Comparison of ENCODE assay signal across 16 cellular contexts in genomic region chr9:86586144-86586494, GRCh38.
DNase-seq lines count a peak whose midpoint lies in the region; ATAC-seq, FAIRE-seq and TF ChIP-seq lines count a peak whose summit lies in the region.
"Had no signal": no experiment of that assay in that cellular context is flagged by ENCODE, and none has a peak within 500 bp of the region (broad histone marks: within the 10 kb centered on the region; RNA-seq: fewer than 3 reads in every experiment).

No MANE protein-coding gene starts in this region.

- no peak for TF ChIP-seq CTCF in choroid plexus epithelial cell (conservative IDR thresholded peaks at IDR 0.05; ENCODE audit: low read depth, low read length)
- TF ChIP-seq CTCF in nephron (IDR thresholded peaks at IDR 0.05; ENCODE audit: unreplicated experiment in 3 of 3), result no peak
- TF ChIP-seq CTCF in transverse colon (IDR thresholded peaks at IDR 0.05), result no peak
- TF ChIP-seq CTCF in kidney (IDR thresholded peaks at IDR 0.05; ENCODE audit: borderline replicate concordance, extremely low read depth, insufficient read depth), result no peak
- TF ChIP-seq CTCF in testis (IDR thresholded peaks at IDR 0.05), result no peak

- TF ChIP-seq EP300 in transverse colon (IDR thresholded peaks at IDR 0.05; ENCODE audit: low read depth), result no peak

- H3K9me3 ChIP-seq in transverse colon (no peaks in the 10 kb centered on the region), kidney (ENCODE audit: control insufficient read depth in 1 of 2, low read length in 2 of 2) (no peaks in the 10 kb centered on the region), testis (no peaks in the 10 kb centered on the region)
- H3K9me3 ChIP-seq: Caco-2 had no signal

- in situ Hi-C loops in transverse colon (cut with MboI; ENCODE audit: low pct_ligation_motif_present in 1 of 4, low pct_unique_long_range_greater_than_20kb in 1 of 4, low sequenced_read_pairs in 3 of 4), result no loop called here

- peaks cover 0 to 8% (median 0%) of the 10 kb centered on the region in 4 donors for H3K4me1 ChIP-seq in transverse colon
- no peaks in the 10 kb centered on the region for H3K4me1 ChIP-seq in kidney (ENCODE audit: control insufficient read depth in 1 of 2, insufficient read depth in 1 of 2, low read depth in 1 of 2, low read length in 2 of 2)
- H3K4me1 ChIP-seq in testis, result peaks cover 5% of the 10 kb centered on the region
- H3K4me1 ChIP-seq: Caco-2 had no signal

- H3K36me3 Mint-ChIP-seq in activated naive CD8-positive, alpha-beta T cell treated with anti-CD3 and anti-CD28 coated beads, Interleukin-2, amount 10 ng/mL, durations not matched to agents 7 days and 5 days, result no peaks in the 10 kb centered on the region
- no peaks in the 10 kb centered on the region for H3K36me3 Mint-ChIP-seq in activated naive CD8-positive, alpha-beta T cell treated with anti-CD3 and anti-CD28 coated beads for 36 hours
- H3K36me3 Mint-ChIP-seq in nephron (ENCODE audit: low read depth), result peaks cover 6% of the 10 kb centered on the region
- H3K36me3 Mint-ChIP-seq: T-cell had no signal

- POLR2A ChIA-PET in activated naive CD8-positive, alpha-beta T cell treated with anti-CD3 and anti-CD28 coated beads, Interleukin-2, amount 10 ng/mL, durations not matched to agents 7 days and 5 days (lab: Charles Lee), result no interaction called here

- TF ChIP-seq POLR2A in transverse colon (IDR thresholded peaks at IDR 0.05), result no peak
- no peak for TF ChIP-seq POLR2A in testis (IDR thresholded peaks at IDR 0.05)

- intact Hi-C loops in transverse colon (cut with DNase I; ENCODE audit: low total_unique reads) (no loop called here), kidney (cut with DNase I) (no loop called here), testis (cut with DNase I; ENCODE audit: low total_unique reads) (no loop called here)

- ATAC-seq in activated naive CD8-positive, alpha-beta T cell treated with anti-CD3 and anti-CD28 coated beads, Interleukin-2, amount 10 ng/mL, durations not matched to agents 7 days and 5 days (ENCODE audit: low read depth), result no peak
- ATAC-seq: T-cell had no signal

- no peak for FAIRE-seq in kidney (lab: Jason Lieb, UNC)

- H3K4me3 ChIP-seq in choroid plexus epithelial cell (ENCODE audit: low read depth, low read length) (peak overlapping the region; percentile 32), transverse colon (peak overlapping the region in 2 of 4 donors; percentile 11 to 29), kidney (ENCODE audit: low read length in 2 of 2) (peak overlapping the region in 1 of 2 donors; percentile 8), testis (no peak overlapping the region)

- H3K9ac ChIP-seq in kidney (ENCODE audit: low read length in 2 of 2), result no peak overlapping the region

- H3K4me1 Mint-ChIP-seq in activated naive CD8-positive, alpha-beta T cell treated with anti-CD3 and anti-CD28 coated beads, Interleukin-2, amount 10 ng/mL, durations not matched to agents 7 days and 5 days, result peaks cover 3% of the 10 kb centered on the region
- no peaks in the 10 kb centered on the region for H3K4me1 Mint-ChIP-seq in activated naive CD8-positive, alpha-beta T cell treated with anti-CD3 and anti-CD28 coated beads for 36 hours
- peaks cover 44% of the 10 kb centered on the region for H3K4me1 Mint-ChIP-seq in nephron

- no peaks in the 10 kb centered on the region for H3K27me3 ChIP-seq in transverse colon
- no peaks in the 10 kb centered on the region for H3K27me3 ChIP-seq in testis

- H3K27ac ChIP-seq in transverse colon (peak overlapping the region; percentile 21 to 71 (median 48)), kidney (ENCODE audit: low read depth in 2 of 2, low read length in 2 of 2) (no peak overlapping the region), testis (no peak overlapping the region), substantia nigra (ENCODE audit: low read depth, low read length, poor library complexity, severe bottlenecking) (no peak overlapping the region)

- H3K4me3 Mint-ChIP-seq in activated naive CD8-positive, alpha-beta T cell treated with anti-CD3 and anti-CD28 coated beads, Interleukin-2, amount 10 ng/mL, durations not matched to agents 7 days and 5 days, result peak overlapping the region; percentile 37
- no peak overlapping the region for H3K4me3 Mint-ChIP-seq in activated naive CD8-positive, alpha-beta T cell treated with anti-CD3 and anti-CD28 coated beads for 36 hours
- peak overlapping the region; percentile 15 to 63 (median 54) for H3K4me3 Mint-ChIP-seq in nephron
- H3K4me3 Mint-ChIP-seq: T-cell had no signal

- H3K36me3 ChIP-seq in transverse colon (no peaks in the 10 kb centered on the region), kidney (ENCODE audit: control insufficient read depth in 1 of 2, insufficient read depth in 2 of 2, low read length in 2 of 2) (no peaks in the 10 kb centered on the region), testis (ENCODE audit: low read depth, missing control alignments) (no peaks in the 10 kb centered on the region)

- DNase-seq in activated naive CD8-positive, alpha-beta T cell treated with anti-CD3 and anti-CD28 coated beads, Interleukin-2, amount 10 ng/mL, durations not matched to agents 7 days and 5 days, result no peak
- no peak for DNase-seq in activated naive CD8-positive, alpha-beta T cell treated with anti-CD3 and anti-CD28 coated beads for 36 hours
- DNase-seq in choroid plexus epithelial cell (ENCODE audit: low read depth) (no peak), transverse colon (no peak), kidney (no peak), testis (no peak), substantia nigra (lab: John Stamatoyannopoulos, UW) (no peak)
- DNase-seq: ACHN; activated CD4-positive, alpha-beta T cell treated with anti-CD3 and anti-CD28 coated beads, Interleukin-2, amount 50 U/mL, for 1 hour; aorta; Caco-2; GF-D8; NCI-H2029 treated with DMSO at 0.1 percent for 48 hours; NCI-H526; T-cell had no signal

- no peaks in the 10 kb centered on the region for H3K9me3 Mint-ChIP-seq in activated naive CD8-positive, alpha-beta T cell treated with anti-CD3 and anti-CD28 coated beads, Interleukin-2, amount 10 ng/mL, durations not matched to agents 7 days and 5 days
- H3K9me3 Mint-ChIP-seq in activated naive CD8-positive, alpha-beta T cell treated with anti-CD3 and anti-CD28 coated beads for 36 hours, result no peaks in the 10 kb centered on the region
- H3K9me3 Mint-ChIP-seq in nephron, result peaks cover 3% of the 10 kb centered on the region
- H3K9me3 Mint-ChIP-seq: T-cell had no signal

- no peaks in the 10 kb centered on the region for H3K27me3 Mint-ChIP-seq in activated naive CD8-positive, alpha-beta T cell treated with anti-CD3 and anti-CD28 coated beads, Interleukin-2, amount 10 ng/mL, durations not matched to agents 7 days and 5 days
- H3K27me3 Mint-ChIP-seq in activated naive CD8-positive, alpha-beta T cell treated with anti-CD3 and anti-CD28 coated beads for 36 hours, result peaks cover 8% of the 10 kb centered on the region
- peaks cover 4% of the 10 kb centered on the region for H3K27me3 Mint-ChIP-seq in nephron (ENCODE audit: low read depth)

- peak overlapping the region; percentile 53 for H3K27ac Mint-ChIP-seq in activated naive CD8-positive, alpha-beta T cell treated with anti-CD3 and anti-CD28 coated beads, Interleukin-2, amount 10 ng/mL, durations not matched to agents 7 days and 5 days
- no peak overlapping the region for H3K27ac Mint-ChIP-seq in activated naive CD8-positive, alpha-beta T cell treated with anti-CD3 and anti-CD28 coated beads for 36 hours
- peak overlapping the region; percentile 91 to 97 (median 94) for H3K27ac Mint-ChIP-seq in nephron
- H3K27ac Mint-ChIP-seq: T-cell had no signal

Comparison
In these comparisons a context has a peak if more than half of its experiments do, and no peak if none do; other contexts are left out.
1. H3K27ac ChIP-seq: peak in transverse colon (4 of 4); none in kidney (0 of 2), testis (0 of 2) and substantia nigra (single experiment).